ENCODE assay signal across 2 cellular contexts in genomic region chr2:21043744-21044532, GRCh38.
TF ChIP-seq lines count a peak whose summit lies in the region.

TSS of gene APOB (minus strand) at chr2:21044073. CDS start at chr2:21043945, 128 bp downstream.

TF ChIP-seq in GM23338, 12 proteins besides CTCF, POLR2A, EP300 and RAD21 (continued from another document):
- no peak for TF ChIP-seq ZNF462 (CRISPR knock-in tag; IDR thresholded peaks at IDR 0.05)
- no peak for TF ChIP-seq REST (IDR thresholded peaks at IDR 0.05; ENCODE audit: unreplicated experiment)
- no peak for TF ChIP-seq POLR2AphosphoS5 (IDR thresholded peaks at IDR 0.05; ENCODE audit: low read depth)
- no peak for TF ChIP-seq ZNF331 (CRISPR knock-in tag; IDR thresholded peaks at IDR 0.05; ENCODE audit: low read depth)

TF ChIP-seq in WTC11, 78 proteins besides CTCF, POLR2A, EP300 and RAD21 (continued from another document):
- TF ChIP-seq STAT6 (CRISPR knock-in tag; conservative IDR thresholded peaks at IDR 0.05; ENCODE audit: low read depth) (no peak), ZSCAN18 (CRISPR knock-in tag; IDR thresholded peaks at IDR 0.05) (no peak), AFF4 (CRISPR knock-in tag; IDR thresholded peaks at IDR 0.05; ENCODE audit: borderline replicate concordance) (no peak), SMAD3 (CRISPR knock-in tag; IDR thresholded peaks at IDR 0.05; ENCODE audit: borderline replicate concordance) (0 out of 2 replicates have a peak, but pooled peaks have one; percentile 59), ZNF232 (CRISPR knock-in tag; IDR thresholded peaks at IDR 0.05) (no peak)
